In genomic region chr3:111238896-111239295, GRCh38 we compare ENCODE assay signal across 10 cellular contexts.
DNase-seq lines count a peak whose midpoint lies in the region; ATAC-seq lines count a peak whose summit lies in the region.
"Had no signal": no experiment of that assay in that cellular context is flagged by ENCODE, and none has a peak within 500 bp of the region (broad histone marks: within the 10 kb centered on the region; RNA-seq: fewer than 3 reads in every experiment).

No MANE protein-coding gene starts in this region.

- H3K9me3 Mint-ChIP-seq in activated T-helper 2 cell treated with anti-CD3 and anti-CD28 coated beads, Interferon-gamma antibody, Interleukin-2, Interleukin-4, amounts not matched to agents 10 μg/mL and 5 μg/mL and 100 μg/mL, durations not matched to agents 14 hours and 24 hours and 36 hours = peaks cover 25% of the 10 kb centered on the region

- in situ Hi-C loops in G401 (cut with HindIII; ENCODE audit: low sequenced_read_pairs) = no loop called here

- peaks cover 12% of the 10 kb centered on the region for H3K36me3 Mint-ChIP-seq in activated T-helper 2 cell treated with anti-CD3 and anti-CD28 coated beads, Interferon-gamma antibody, Interleukin-2, Interleukin-4, amounts not matched to agents 10 μg/mL and 5 μg/mL and 100 μg/mL, durations not matched to agents 14 hours and 24 hours and 36 hours (ENCODE audit: low read depth)

- ATAC-seq in GM18508 (IDR thresholded peaks at IDR 0.05; ENCODE audit: insufficient read depth, unreplicated experiment) = peak; percentile 100
- ATAC-seq in GM19467 (IDR thresholded peaks at IDR 0.05; ENCODE audit: unreplicated experiment) = peak; percentile 99
- ATAC-seq in HG03064 (IDR thresholded peaks at IDR 0.05; ENCODE audit: low read depth, unreplicated experiment) = peak; percentile 97

- H3K27me3 Mint-ChIP-seq in activated T-helper 2 cell treated with anti-CD3 and anti-CD28 coated beads, Interferon-gamma antibody, Interleukin-2, Interleukin-4, amounts not matched to agents 10 μg/mL and 5 μg/mL and 100 μg/mL, durations not matched to agents 14 hours and 24 hours and 36 hours (ENCODE audit: low read depth) = peaks cover 7% of the 10 kb centered on the region

- H3K4me3 Mint-ChIP-seq in activated T-helper 2 cell treated with anti-CD3 and anti-CD28 coated beads, Interferon-gamma antibody, Interleukin-2, Interleukin-4, amounts not matched to agents 10 μg/mL and 5 μg/mL and 100 μg/mL, durations not matched to agents 14 hours and 24 hours and 36 hours (ENCODE audit: low read depth) = no peak overlapping the region

- no peak overlapping the region for H3K27ac Mint-ChIP-seq in activated T-helper 2 cell treated with anti-CD3 and anti-CD28 coated beads, Interferon-gamma antibody, Interleukin-2, Interleukin-4, amounts not matched to agents 10 μg/mL and 5 μg/mL and 100 μg/mL, durations not matched to agents 14 hours and 24 hours and 36 hours

- intact Hi-C loops in activated T-helper 2 cell treated with anti-CD3 and anti-CD28 coated beads, Interferon-gamma antibody, Interleukin-2, Interleukin-4, amounts not matched to agents 10 μg/mL and 5 μg/mL and 100 μg/mL, durations not matched to agents 14 hours and 24 hours and 36 hours (cut with micrococcal nuclease) = loop anchor here (1.0 to 2.0 kb wide), 6 partner anchors 22 to 430 kb away; partner anchors contain the start of gene CD96

- peaks cover 26% of the 10 kb centered on the region for H3K4me1 Mint-ChIP-seq in activated T-helper 2 cell treated with anti-CD3 and anti-CD28 coated beads, Interferon-gamma antibody, Interleukin-2, Interleukin-4, amounts not matched to agents 10 μg/mL and 5 μg/mL and 100 μg/mL, durations not matched to agents 14 hours and 24 hours and 36 hours (ENCODE audit: low read depth)

- peak; percentile 40 for DNase-seq in activated T-helper 2 cell treated with anti-CD3 and anti-CD28 coated beads, Interferon-gamma antibody, Interleukin-2, Interleukin-4, amounts not matched to agents 10 μg/mL and 5 μg/mL and 100 μg/mL, durations not matched to agents 14 hours and 24 hours and 36 hours (ENCODE audit: low spot score)
- DNase-seq in G401 (ENCODE audit: low spot score) (no peak), NCI-H524 treated with DMSO at 0.1 percent for 48 hours (lab: John Stamatoyannopoulos, UW) (no peak), nucleus accumbens (lab: John Stamatoyannopoulos, UW) (no peak)
- DNase-seq in stimulated activated CD4-positive, alpha-beta T cell treated with anti-CD3 and anti-CD28 coated beads, Interleukin-4, amount 100 ng/mL, for 4 hours = no peak
- DNase-seq: DMS79; stimulated activated CD4-positive, alpha-beta T cell treated with anti-CD3 and anti-CD28 coated beads, Interleukin-12 subunit alpha, Interleukin-12 subunit beta, amount 100 ng/mL, for 4 hours had no signal
